Comparison of ENCODE assay signal across 8 cellular contexts in the genomic region with DNA sequence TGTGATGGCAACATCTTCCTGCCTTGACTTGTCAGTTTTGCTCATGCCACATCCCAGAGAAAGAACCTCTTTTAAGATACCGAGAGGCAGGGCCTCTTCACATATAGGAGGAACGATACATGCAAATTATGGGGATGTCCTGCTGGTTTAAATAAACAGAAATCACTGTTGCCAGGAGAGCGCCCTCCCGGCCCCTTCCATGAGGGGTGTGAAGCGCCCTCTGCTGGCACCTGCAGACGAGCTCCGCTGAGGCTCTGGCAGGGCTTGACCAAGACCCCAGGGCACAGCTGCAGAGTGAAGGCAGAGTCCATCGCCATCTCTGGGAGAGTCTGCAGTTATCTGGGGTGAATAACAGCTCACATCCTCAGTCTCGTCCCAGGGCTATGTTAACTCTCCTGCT.
DNase-seq lines count a peak whose midpoint lies in the region; ATAC-seq, FAIRE-seq and TF ChIP-seq lines count a peak whose summit lies in the region.
"Not testable (repeated sequence)": the region's sequence is repeated elsewhere in the genome, so short reads cannot be mapped to it uniquely, and the experiment has no call there.

No MANE protein-coding gene starts in this region.

- TF ChIP-seq CTCF in A549 (IDR thresholded peaks at IDR 0.05); pancreas (IDR thresholded peaks at IDR 0.05): not testable (repeated sequence)
- peak; percentile 4 for TF ChIP-seq CTCF in foreskin keratinocyte (conservative IDR thresholded peaks at IDR 0.05)

- not testable (repeated sequence) for TF ChIP-seq POLR2A in A549 (IDR thresholded peaks at IDR 0.05; ENCODE audit: low read length)

- H3K36me3 ChIP-seq in pancreas = not testable (repeated sequence)

- H3K4me2 ChIP-seq in A549 = not testable (repeated sequence)

- POLR2A ChIA-PET in A549 (lab: Yijun Ruan, JAX) = not testable (repeated sequence)

- not testable (repeated sequence) for H3K4me3 ChIP-seq in A549, pancreas

- 0% methylated on average over 1 of the region's 9 CpGs for WGBS in A549 (ENCODE audit: missing lambda C conversion rate)
- 4 to 12% methylated on average over 4 to 6 of the region's 9 CpGs for WGBS in pancreas, 2 donors

- TF ChIP-seq RAD21 in A549 (conservative IDR thresholded peaks at IDR 0.05 in 1 of 2, IDR thresholded peaks at IDR 0.05 in 1 of 2) = not testable (repeated sequence)

- not testable (repeated sequence) for H3K27ac ChIP-seq in A549, foreskin keratinocyte, pancreas

- TF ChIP-seq EP300 in A549 (IDR thresholded peaks at IDR 0.05) = not testable (repeated sequence)

- not testable (repeated sequence) for H3K9me3 ChIP-seq in A549, pancreas

- intact Hi-C loops in pancreas (cut with DNase I) = not testable (repeated sequence)

- H3K4me1 ChIP-seq in A549, foreskin keratinocyte, pancreas: not testable (repeated sequence)

- peak; percentile 85 to 98 for ATAC-seq in A549
- peak; percentile 81 for ATAC-seq in GM18909 (IDR thresholded peaks at IDR 0.05; ENCODE audit: poor library complexity, unreplicated experiment)
- ATAC-seq in GM21723 (IDR thresholded peaks at IDR 0.05; ENCODE audit: unreplicated experiment) = peak; percentile 74
- ATAC-seq in HG02938 (IDR thresholded peaks at IDR 0.05; ENCODE audit: unreplicated experiment) = peak; percentile 82
- peak; percentile 67 for ATAC-seq in HG03520 (IDR thresholded peaks at IDR 0.05; ENCODE audit: unreplicated experiment)
- ATAC-seq in SK-N-SH treated with all-trans-retinoic acid at 6 μM for 48 hours = peak; percentile 94
- peak; percentile 68 for ATAC-seq in foreskin keratinocyte
- ATAC-seq in pancreas = peak in 3 of 4 donors; percentile 36 to 63 (median 49)

- H3K27me3 ChIP-seq in foreskin keratinocyte, pancreas: not testable (repeated sequence)

- not testable (repeated sequence) for DNase-seq in A549 (ENCODE audit: low read depth in 1 of 2, low spot score in 1 of 2); foreskin keratinocyte; pancreas

- CTCF ChIA-PET in A549 (lab: Yijun Ruan, JAX) = not testable (repeated sequence)

- FAIRE-seq in A549 (lab: Jason Lieb, UNC); pancreas (lab: Jason Lieb, UNC): not testable (repeated sequence)
